ENCODE assay signal across 28 cellular contexts in the genomic region with DNA sequence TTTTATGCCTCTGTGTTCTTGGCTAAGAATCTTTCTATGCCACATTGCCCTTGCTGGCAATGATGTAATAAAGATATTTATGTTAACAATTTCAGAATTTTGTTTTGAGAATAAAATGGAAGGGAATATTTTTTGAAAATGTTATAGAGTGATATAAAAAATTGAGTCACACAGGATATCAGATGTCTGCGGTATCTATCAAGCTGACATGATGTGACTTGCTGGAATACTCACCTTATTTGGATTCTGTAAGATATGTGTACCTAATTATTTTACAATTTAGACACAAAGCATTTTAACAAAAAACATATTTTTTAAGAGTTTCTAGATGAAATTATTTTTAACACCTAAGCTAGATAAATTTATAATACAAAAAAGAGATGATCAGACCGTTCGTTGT.
"Had no signal": no experiment of that assay in that cellular context is flagged by ENCODE, and none has a peak within 500 bp of the region (broad histone marks: within the 10 kb centered on the region; RNA-seq: fewer than 3 reads in every experiment).

No MANE protein-coding gene starts in this region.

- H3K9me3 ChIP-seq: ovary, psoas muscle, right lobe of liver, sigmoid colon, stomach, thoracic aorta, thyroid gland, tibial nerve, upper lobe of left lung had no signal

- H3K27me3 Mint-ChIP-seq: progenitor cell of endocrine pancreas; stimulated activated naive B cell treated with anti-CD40 and anti-IgM and Interleukin-4, amounts not matched to agents 10 μg/mL and 1 μg/mL and 100 μg/mL, for 72 hours; stimulated activated naive CD8-positive, alpha-beta T cell treated with anti-CD3 and anti-CD28 coated beads, Interleukin-15, Interleukin-2, amounts not matched to agents 100 ng/mL and 50 ng/mL, for 24 hours had no signal

- DNase-seq: natural killer cell; occipital lobe; ovary; posterior cingulate gyrus; psoas muscle; right cardiac atrium; right lobe of liver; sigmoid colon; small intestine; stimulated activated CD4-positive, alpha-beta T cell treated with anti-CD3 and anti-CD28 coated beads, Interleukin-15, amount 100 ng/mL, for 24 hours; stimulated activated CD4-positive, alpha-beta T cell treated with anti-CD3 and anti-CD28 coated beads, Interleukin-2, amount 100 ng/mL, for 24 hours; stimulated activated CD4-positive, alpha-beta T cell treated with anti-CD3 and anti-CD28 coated beads, Interleukin-2, amount 100 ng/mL, for 48 hours; stimulated activated CD4-positive, alpha-beta T cell treated with anti-CD3 and anti-CD28 coated beads, Interleukin-4, amount 100 ng/mL, for 24 hours; stimulated activated naive B cell treated with anti-CD40 and anti-IgM and Interleukin-4, amounts not matched to agents 10 μg/mL and 1 μg/mL and 100 μg/mL, for 72 hours; stimulated activated naive CD4-positive, alpha-beta T cell treated with Interleukin-2 at 50 U/mL for 16 hours; stomach; thyroid gland; trophoblast cell; upper lobe of left lung had no signal

- H3K4me3 ChIP-seq: neural progenitor cell, ovary, psoas muscle, right lobe of liver, sigmoid colon, stomach, thoracic aorta, thyroid gland, tibial nerve, upper lobe of left lung had no signal

- H3K4me1 ChIP-seq: parathyroid adenoma, psoas muscle, right lobe of liver, sigmoid colon, stomach, thyroid gland, tibial nerve, upper lobe of left lung had no signal

- ATAC-seq: natural killer cell; psoas muscle; right cardiac atrium; right lobe of liver; stimulated activated effector memory CD8-positive, alpha-beta T cell treated with anti-CD3 and anti-CD28 coated beads, Interleukin-12 subunit alpha, Interleukin-12 subunit beta, amount 100 ng/mL, for 72 hours; stimulated activated naive B cell treated with anti-CD40 and anti-IgM and Interleukin-4, amounts not matched to agents 10 μg/mL and 1 μg/mL and 100 μg/mL, for 72 hours had no signal

- H3K27ac Mint-ChIP-seq: natural killer cell; nephron; neural progenitor cell; stimulated activated effector memory CD8-positive, alpha-beta T cell treated with anti-CD3 and anti-CD28 coated beads, Interleukin-12 subunit alpha, Interleukin-12 subunit beta, amount 100 ng/mL, for 72 hours; stimulated activated naive B cell treated with anti-CD40 and anti-IgM and Interleukin-4, amounts not matched to agents 10 μg/mL and 1 μg/mL and 100 μg/mL, for 72 hours; stimulated activated naive CD8-positive, alpha-beta T cell treated with anti-CD3 and anti-CD28 coated beads, Interleukin-15, Interleukin-2, amounts not matched to agents 100 ng/mL and 50 ng/mL, for 24 hours had no signal

- H3K4me1 Mint-ChIP-seq: natural killer cell; nephron; stimulated activated effector memory CD8-positive, alpha-beta T cell treated with anti-CD3 and anti-CD28 coated beads, Interleukin-12 subunit alpha, Interleukin-12 subunit beta, amount 100 ng/mL, for 72 hours; stimulated activated naive B cell treated with anti-CD40 and anti-IgM and Interleukin-4, amounts not matched to agents 10 μg/mL and 1 μg/mL and 100 μg/mL, for 72 hours had no signal

- H3K9me3 Mint-ChIP-seq: nephron, neural progenitor cell had no signal

- H3K36me3 ChIP-seq: neural progenitor cell, ovary, right lobe of liver, sigmoid colon, stomach, thoracic aorta, thyroid gland, tibial nerve, upper lobe of left lung had no signal

- H3K27me3 ChIP-seq: neural progenitor cell, ovary, right lobe of liver, sigmoid colon, stomach, thyroid gland, tibial nerve, upper lobe of left lung had no signal

- H3K27ac ChIP-seq: neural progenitor cell, ovary, parathyroid adenoma, psoas muscle, right lobe of liver, sigmoid colon, stomach, thoracic aorta, thyroid gland, tibial nerve, upper lobe of left lung had no signal

- FAIRE-seq: small intestine, urothelium cell line had no signal

- H3K36me3 Mint-ChIP-seq: natural killer cell; neural progenitor cell; stimulated activated effector memory CD8-positive, alpha-beta T cell treated with anti-CD3 and anti-CD28 coated beads, Interleukin-12 subunit alpha, Interleukin-12 subunit beta, amount 100 ng/mL, for 72 hours; stimulated activated naive B cell treated with anti-CD40 and anti-IgM and Interleukin-4, amounts not matched to agents 10 μg/mL and 1 μg/mL and 100 μg/mL, for 72 hours had no signal

- H3K4me3 Mint-ChIP-seq: natural killer cell; nephron; neural progenitor cell; stimulated activated effector memory CD8-positive, alpha-beta T cell treated with anti-CD3 and anti-CD28 coated beads, Interleukin-12 subunit alpha, Interleukin-12 subunit beta, amount 100 ng/mL, for 72 hours; stimulated activated naive B cell treated with anti-CD40 and anti-IgM and Interleukin-4, amounts not matched to agents 10 μg/mL and 1 μg/mL and 100 μg/mL, for 72 hours; stimulated activated naive CD8-positive, alpha-beta T cell treated with anti-CD3 and anti-CD28 coated beads, Interleukin-15, Interleukin-2, amounts not matched to agents 100 ng/mL and 50 ng/mL, for 24 hours had no signal
